Comparison of ENCODE assay signal across 21 cellular contexts in genomic region chr9:394347-395052, GRCh38.
A peak's percentile ranks its signal among the peaks of the same experiment; 100 is the strongest.
DNase-seq lines count a peak whose midpoint lies in the region; ATAC-seq and TF ChIP-seq lines count a peak whose summit lies in the region.
"Had no signal": no experiment of that assay in that cellular context is flagged by ENCODE, and none has a peak within 500 bp of the region (broad histone marks: within the 10 kb centered on the region; RNA-seq: fewer than 3 reads in every experiment).

No MANE protein-coding gene starts in this region.

- intact Hi-C loops in Right ventricle myocardium superior (cut with DNase I) (no loop called here), right cardiac atrium (cut with DNase I) (no loop called here), aorta (cut with DNase I) (loop anchor here in 1 of 2 donors (5.0 kb wide), 1 partner anchor 153 kb away; no protein-coding TSS in a partner anchor)
- intact Hi-C loops in activated CD8-positive, alpha-beta T cell treated with anti-CD3 and anti-CD28 coated beads for 36 hours (cut with micrococcal nuclease): no loop called here

- ATAC-seq in Right ventricle myocardium superior (ENCODE audit: poor library complexity) (peak; percentile 43), right cardiac atrium (peak in 1 of 2 donors; percentile 78), aorta (ENCODE audit: low FRiP score) (peak; percentile 54), HG02870 (IDR thresholded peaks at IDR 0.05; ENCODE audit: unreplicated experiment) (no peak), GM18505 (IDR thresholded peaks at IDR 0.05; ENCODE audit: unreplicated experiment) (no peak)
- ATAC-seq in activated CD8-positive, alpha-beta T cell treated with anti-CD3 and anti-CD28 coated beads for 36 hours: no peak
- ATAC-seq: SK-N-SH treated with all-trans-retinoic acid at 6 μM for 48 hours had no signal

- no peaks in the 10 kb centered on the region for H3K27me3 ChIP-seq in right atrium auricular region
- no peaks in the 10 kb centered on the region for H3K27me3 ChIP-seq in right cardiac atrium (ENCODE audit: control insufficient read depth, insufficient read depth)
- H3K27me3 ChIP-seq in aorta (ENCODE audit: control insufficient read depth in 1 of 2, insufficient read depth in 2 of 2, low read length in 1 of 2): no peaks in the 10 kb centered on the region
- H3K27me3 ChIP-seq: heart right ventricle, sigmoid colon, suprapubic skin had no signal

- TF ChIP-seq CTCF in right atrium auricular region (IDR thresholded peaks at IDR 0.05): no peak
- no peak for TF ChIP-seq CTCF in activated CD8-positive, alpha-beta T cell treated with anti-CD3 and anti-CD28 coated beads for 36 hours (IDR thresholded peaks at IDR 0.05)

- H3K36me3 ChIP-seq in right atrium auricular region (no peaks in the 10 kb centered on the region), aorta (ENCODE audit: control insufficient read depth in 1 of 2, insufficient read depth in 2 of 2, low read length in 1 of 2) (no peaks in the 10 kb centered on the region)
- H3K36me3 ChIP-seq: sigmoid colon had no signal

- H3K4me3 Mint-ChIP-seq in activated CD8-positive, alpha-beta T cell treated with anti-CD3 and anti-CD28 coated beads for 36 hours: no peak overlapping the region
- H3K4me3 Mint-ChIP-seq: endodermal cell, HFFc6 had no signal

- H3K4me1 Mint-ChIP-seq in activated CD8-positive, alpha-beta T cell treated with anti-CD3 and anti-CD28 coated beads for 36 hours (ENCODE audit: low read depth): no peaks in the 10 kb centered on the region

- POLR2A ChIA-PET in activated CD8-positive, alpha-beta T cell treated with anti-CD3 and anti-CD28 coated beads for 36 hours (lab: Charles Lee): interaction anchor here (0.5 to 1.0 kb wide), 2 partner anchors 20 to 296 kb away, joined by 3 to 5 read pairs; no protein-coding TSS in a partner anchor

- no peaks in the 10 kb centered on the region for H3K9me3 ChIP-seq in right atrium auricular region
- H3K9me3 ChIP-seq in right cardiac atrium (ENCODE audit: control insufficient read depth, low read length): no peaks in the 10 kb centered on the region
- no peaks in the 10 kb centered on the region for H3K9me3 ChIP-seq in aorta (ENCODE audit: control insufficient read depth, low read length)
- H3K9me3 ChIP-seq: heart right ventricle, sigmoid colon, suprapubic skin had no signal

- no peaks in the 10 kb centered on the region for H3K9me3 Mint-ChIP-seq in activated CD8-positive, alpha-beta T cell treated with anti-CD3 and anti-CD28 coated beads for 36 hours
- H3K9me3 Mint-ChIP-seq: activated T-helper 2 cell treated with anti-CD3 and anti-CD28 coated beads, Interferon-gamma antibody, Interleukin-2, Interleukin-4, amounts not matched to agents 10 μg/mL and 5 μg/mL and 100 μg/mL, durations not matched to agents 14 hours and 24 hours and 36 hours; endodermal cell; HFFc6 had no signal

- CTCF ChIA-PET in activated CD8-positive, alpha-beta T cell treated with anti-CD3 and anti-CD28 coated beads for 36 hours (lab: Charles Lee): interaction anchor here (1.4 kb wide), 1 partner anchor 11 kb away, joined by 3 read pairs; no protein-coding TSS in a partner anchor

- peaks cover 51% of the 10 kb centered on the region for H3K36me3 Mint-ChIP-seq in activated CD8-positive, alpha-beta T cell treated with anti-CD3 and anti-CD28 coated beads for 36 hours (ENCODE audit: low read depth)

- no peak overlapping the region for H3K27ac ChIP-seq in right atrium auricular region
- H3K27ac ChIP-seq in right cardiac atrium (ENCODE audit: low read length): no peak overlapping the region
- no peak overlapping the region for H3K27ac ChIP-seq in aorta (ENCODE audit: low read depth in 1 of 2, low read length in 2 of 2)
- H3K27ac ChIP-seq: heart right ventricle, sigmoid colon, suprapubic skin had no signal

- WGBS in right cardiac atrium: 74% methylated on average over 3 of the region's 3 CpGs
- WGBS in aorta, 2 donors: 54 to 60% methylated on average over 3 of the region's 3 CpGs

- DNase-seq in Right ventricle myocardium superior: peak; percentile 45
- no peak for DNase-seq in right atrium auricular region (ENCODE audit: low spot score)
- no peak for DNase-seq in activated CD8-positive, alpha-beta T cell treated with anti-CD3 and anti-CD28 coated beads for 36 hours
- DNase-seq in right cardiac atrium: peak; percentile 24 to 77 (median 64)
- no peak for DNase-seq in aorta
- DNase-seq in NCI-H2081 (lab: John Stamatoyannopoulos, UW): no peak
- DNase-seq: endodermal cell; heart right ventricle; HFFc6; Kasumi-1; NCI-H1048; NCI-H187 treated with DMSO at 0.1 percent for 48 hours; NK-92 treated with Interleukin-12 subunit alpha and Interleukin-12 subunit beta, amount 100 ng/mL, for 24 hours; RPMI8226; sigmoid colon; T1000 had no signal

- H3K4me3 ChIP-seq in right atrium auricular region (no peak overlapping the region), right cardiac atrium (ENCODE audit: low read length) (no peak overlapping the region), aorta (ENCODE audit: low read length in 2 of 2) (no peak overlapping the region)
- H3K4me3 ChIP-seq: heart right ventricle, sigmoid colon, suprapubic skin had no signal

- H3K4me1 ChIP-seq in right atrium auricular region: no peaks in the 10 kb centered on the region
- no peaks in the 10 kb centered on the region for H3K4me1 ChIP-seq in right cardiac atrium (ENCODE audit: control insufficient read depth, insufficient read depth, low read length)
- no peaks in the 10 kb centered on the region for H3K4me1 ChIP-seq in aorta (ENCODE audit: control insufficient read depth in 1 of 2, insufficient read depth in 2 of 2, low read length in 2 of 2)
- H3K4me1 ChIP-seq: heart right ventricle, suprapubic skin had no signal

- peak overlapping the region; percentile 57 for H3K27ac Mint-ChIP-seq in activated CD8-positive, alpha-beta T cell treated with anti-CD3 and anti-CD28 coated beads for 36 hours
- H3K27ac Mint-ChIP-seq: activated T-helper 2 cell treated with anti-CD3 and anti-CD28 coated beads, Interferon-gamma antibody, Interleukin-2, Interleukin-4, amounts not matched to agents 10 μg/mL and 5 μg/mL and 100 μg/mL, durations not matched to agents 14 hours and 24 hours and 36 hours; endodermal cell; HFFc6 had no signal

- H3K27me3 Mint-ChIP-seq in activated CD8-positive, alpha-beta T cell treated with anti-CD3 and anti-CD28 coated beads for 36 hours: no peaks in the 10 kb centered on the region

- TF ChIP-seq POLR2A in GM18505 (IDR thresholded peaks at IDR 0.05; ENCODE audit: borderline replicate concordance, extremely low read depth, insufficient read depth, insufficient read length): no peak

Comparison
In these comparisons a context has a peak if more than half of its experiments do, and no peak if none do; other contexts are left out.
1. DNase-seq: peak in Right ventricle myocardium superior (single experiment) and right cardiac atrium (3 of 3); none in right atrium auricular region (single experiment), activated CD8-positive, alpha-beta T cell treated with anti-CD3 and anti-CD28 coated beads for 36 hours (single experiment), aorta (0 of 2) and NCI-H2081 (0 of 2).
2. ATAC-seq: peak in Right ventricle myocardium superior (single experiment) and aorta (single experiment); none in activated CD8-positive, alpha-beta T cell treated with anti-CD3 and anti-CD28 coated beads for 36 hours (single experiment), HG02870 (single experiment) and GM18505 (single experiment).